Comparison of ENCODE assay signal across 21 cellular contexts in genomic region chr2:186099772-186100171, GRCh38.
"Had no signal": no experiment of that assay in that cellular context is flagged by ENCODE, and none has a peak within 500 bp of the region (broad histone marks: within the 10 kb centered on the region; RNA-seq: fewer than 3 reads in every experiment).

No MANE protein-coding gene starts in this region.

- H3K36me3 Mint-ChIP-seq: activated CD8-positive, alpha-beta memory T cell treated with anti-CD3 and anti-CD28 coated beads, Interleukin-2, amount 10 ng/mL, durations not matched to agents 7 days and 5 days; activated naive CD4-positive, alpha-beta T cell treated with anti-CD3 and anti-CD28 coated beads, Interleukin-2, amount 10 ng/mL, durations not matched to agents 7 days and 5 days; mesothelial cell of epicardium had no signal

- H3K27ac Mint-ChIP-seq: activated CD8-positive, alpha-beta memory T cell treated with anti-CD3 and anti-CD28 coated beads, Interleukin-2, amount 10 ng/mL, durations not matched to agents 7 days and 5 days; activated naive CD4-positive, alpha-beta T cell treated with anti-CD3 and anti-CD28 coated beads, Interleukin-2, amount 10 ng/mL, durations not matched to agents 7 days and 5 days; mesothelial cell of epicardium had no signal

- DNase-seq: activated CD4-positive, alpha-beta T cell treated with anti-CD3 and anti-CD28 coated beads, Interleukin-2, amount 50 U/mL, for 48 hours; activated CD8-positive, alpha-beta memory T cell treated with anti-CD3 and anti-CD28 coated beads, Interleukin-2, amount 10 ng/mL, durations not matched to agents 7 days and 5 days; activated naive CD4-positive, alpha-beta T cell treated with anti-CD3 and anti-CD28 coated beads, Interleukin-2, amount 10 ng/mL, durations not matched to agents 7 days and 5 days; activated T-cell treated with anti-CD3 and anti-CD28 coated beads, Interleukin-2, amount 50 U/mL, for 1 hour; cortex of kidney; effector CD4-positive, alpha-beta T cell; esophagus squamous epithelium; glutamatergic neuron; left colon; right cardiac atrium; stimulated activated CD4-positive, alpha-beta T cell treated with anti-CD3 and anti-CD28 coated beads, Interleukin-15, amount 100 ng/mL, for 24 hours; stimulated activated CD4-positive, alpha-beta T cell treated with anti-CD3 and anti-CD28 coated beads, Interleukin-4, amount 100 ng/mL, for 1 hour; stimulated activated naive CD4-positive, alpha-beta T cell; T-helper 1 cell had no signal

- H3K27ac ChIP-seq: ascending aorta, esophagus squamous epithelium, skin epidermis, tibial nerve, vagina, VCaP had no signal

- H3K4me1 Mint-ChIP-seq: activated CD8-positive, alpha-beta memory T cell treated with anti-CD3 and anti-CD28 coated beads, Interleukin-2, amount 10 ng/mL, durations not matched to agents 7 days and 5 days; activated naive CD4-positive, alpha-beta T cell treated with anti-CD3 and anti-CD28 coated beads, Interleukin-2, amount 10 ng/mL, durations not matched to agents 7 days and 5 days; mesothelial cell of epicardium had no signal

- H3K36me3 ChIP-seq: ascending aorta, esophagus squamous epithelium, tibial nerve, vagina had no signal

- ATAC-seq: activated CD8-positive, alpha-beta memory T cell treated with anti-CD3 and anti-CD28 coated beads, Interleukin-2, amount 10 ng/mL, durations not matched to agents 7 days and 5 days; left colon; right cardiac atrium had no signal

- H3K9me3 Mint-ChIP-seq: mesothelial cell of epicardium had no signal

- H3K4me3 ChIP-seq: ascending aorta, esophagus squamous epithelium, lung, skin epidermis, tibial nerve, vagina had no signal

- H3K27me3 ChIP-seq: ascending aorta, esophagus squamous epithelium, tibial nerve, vagina had no signal

- H3K4me3 Mint-ChIP-seq: activated CD8-positive, alpha-beta memory T cell treated with anti-CD3 and anti-CD28 coated beads, Interleukin-2, amount 10 ng/mL, durations not matched to agents 7 days and 5 days; activated naive CD4-positive, alpha-beta T cell treated with anti-CD3 and anti-CD28 coated beads, Interleukin-2, amount 10 ng/mL, durations not matched to agents 7 days and 5 days; mesothelial cell of epicardium had no signal

- H3K27me3 Mint-ChIP-seq: activated CD8-positive, alpha-beta memory T cell treated with anti-CD3 and anti-CD28 coated beads, Interleukin-2, amount 10 ng/mL, durations not matched to agents 7 days and 5 days; activated naive CD4-positive, alpha-beta T cell treated with anti-CD3 and anti-CD28 coated beads, Interleukin-2, amount 10 ng/mL, durations not matched to agents 7 days and 5 days had no signal

- H3K9me3 ChIP-seq: ascending aorta, esophagus squamous epithelium, tibial nerve, vagina had no signal
